In genomic region chr13:44331446-44331845, GRCh38 we compare ENCODE assay signal across 13 cellular contexts. TPM values are rescaled to one million over a fixed set of nuclear protein-coding genes. Genes with fewer than 3 reads are reported as not detected.
A peak's percentile ranks its signal among the peaks of the same experiment; 100 is the strongest.
DNase-seq lines count a peak whose midpoint lies in the region; ATAC-seq and TF ChIP-seq lines count a peak whose summit lies in the region.
"Had no signal": no experiment of that assay in that cellular context is flagged by ENCODE, and none has a peak within 500 bp of the region (broad histone marks: within the 10 kb centered on the region; RNA-seq: fewer than 3 reads in every experiment).

No MANE protein-coding gene starts in this region.

- TF ChIP-seq CTCF in brain microvascular endothelial cell (IDR thresholded peaks at IDR 0.05; ENCODE audit: low read depth, low read length, missing control alignments) (no peak), mesothelial cell of epicardium (IDR thresholded peaks at IDR 0.05; ENCODE audit: unreplicated experiment) (no peak), tibial artery (IDR thresholded peaks at IDR 0.05) (no peak)

- H3K27ac Mint-ChIP-seq in activated naive CD4-positive, alpha-beta T cell treated with anti-CD3 and anti-CD28 coated beads, Interleukin-2, amount 50 U/mL, for 72 hours, result peak overlapping the region in 1 of 2 donors; percentile 44
- peak overlapping the region; percentile 92 for H3K27ac Mint-ChIP-seq in mesothelial cell of epicardium
- H3K27ac Mint-ChIP-seq: endodermal cell, T-cell had no signal

- H3K36me3 ChIP-seq in brain microvascular endothelial cell (replicated peaks) (no peaks in the 10 kb centered on the region), tibial artery (no peaks in the 10 kb centered on the region)

- H3K4me1 Mint-ChIP-seq in mesothelial cell of epicardium, result peaks cover 37% of the 10 kb centered on the region

- peaks cover 2% of the 10 kb centered on the region for H3K27me3 Mint-ChIP-seq in mesothelial cell of epicardium (ENCODE audit: low read depth)

- in situ Hi-C loops in brain microvascular endothelial cell (cut with HindIII; ENCODE audit: low pct_ligation_motif_present, low sequenced_read_pairs), result no loop called here

- intact Hi-C loops in tibial artery (cut with DNase I; ENCODE audit: low total_unique reads) (no loop called here), posterior cingulate gyrus (cut with DNase I) (no loop called here)

- no peaks in the 10 kb centered on the region for H3K36me3 Mint-ChIP-seq in activated naive CD4-positive, alpha-beta T cell treated with anti-CD3 and anti-CD28 coated beads, Interleukin-2, amount 50 U/mL, for 72 hours
- no peaks in the 10 kb centered on the region for H3K36me3 Mint-ChIP-seq in mesothelial cell of epicardium
- H3K36me3 Mint-ChIP-seq: T-cell had no signal

- no peaks in the 10 kb centered on the region for H3K9me3 ChIP-seq in tibial artery

- peak overlapping the region; percentile 8 for H3K4me3 Mint-ChIP-seq in mesothelial cell of epicardium
- H3K4me3 Mint-ChIP-seq: endodermal cell, T-cell had no signal

- H3K27ac ChIP-seq in brain microvascular endothelial cell (peak overlapping the region; percentile 69), tibial artery (peak overlapping the region; percentile 62 to 73)

- H3K27me3 ChIP-seq in brain microvascular endothelial cell (replicated peaks) (no peaks in the 10 kb centered on the region), tibial artery (no peaks in the 10 kb centered on the region)

- DNase-seq in activated naive CD4-positive, alpha-beta T cell treated with anti-CD3 and anti-CD28 coated beads, Interleukin-2, amount 50 U/mL, for 72 hours (ENCODE audit: low spot score in 2 of 2), result no peak
- no peak for DNase-seq in activated naive CD4-positive, alpha-beta T cell treated with anti-CD3 and anti-CD28 coated beads, Interleukin-2, amount 50 U/mL, for 16 hours
- peak; percentile 33 for DNase-seq in brain microvascular endothelial cell
- no peak for DNase-seq in mesothelial cell of epicardium (ENCODE audit: low spot score in 2 of 2, unreplicated experiment in 2 of 2)
- no peak for DNase-seq in tibial artery
- DNase-seq in SKM-1 treated with dmso at 0.1 percent for 144 hours (lab: John Stamatoyannopoulos, UW; ENCODE audit: unreplicated experiment), result no peak
- no peak for DNase-seq in posterior cingulate gyrus
- DNase-seq in stimulated activated CD8-positive, alpha-beta memory T cell treated with anti-CD3 and anti-CD28 coated beads, Interleukin-4, amount 100 ng/mL, for 48 hours, result no peak
- DNase-seq: endodermal cell, H7, NCI-H748 treated with DMSO at 0.1 percent for 48 hours, T-cell had no signal

- peaks cover 0 to 8% of the 10 kb centered on the region in 2 donors for H3K9me3 Mint-ChIP-seq in activated naive CD4-positive, alpha-beta T cell treated with anti-CD3 and anti-CD28 coated beads, Interleukin-2, amount 50 U/mL, for 72 hours
- peaks cover 13% of the 10 kb centered on the region for H3K9me3 Mint-ChIP-seq in mesothelial cell of epicardium
- H3K9me3 Mint-ChIP-seq: T-cell had no signal

- peak; percentile 83 to 97 for ATAC-seq in activated naive CD4-positive, alpha-beta T cell treated with anti-CD3 and anti-CD28 coated beads, Interleukin-2, amount 50 U/mL, for 72 hours
- ATAC-seq: GM12878, T-cell had no signal

- H3K4me3 ChIP-seq in brain microvascular endothelial cell (ENCODE audit: low read depth, low read length) (no peak overlapping the region), tibial artery (no peak overlapping the region)
- H3K4me3 ChIP-seq: GM12878 had no signal

- peaks cover 0 to 23% (median 18%) of the 10 kb centered on the region in 4 donors for H3K4me1 ChIP-seq in tibial artery

RNA-seq across cellular contexts. Expression of gene SERP2, which starts 42.2 kb away (rescaled TPM):
- 1 to 10 TPM in 1 of 2 donors, under 1 TPM in 1; 0.43 to 2.2 TPM for total RNA-seq in activated naive CD4-positive, alpha-beta T cell treated with anti-CD3 and anti-CD28 coated beads, Interleukin-2, amount 50 U/mL, for 72 hours
- total RNA-seq in mesothelial cell of epicardium, result 3.9 to 5.4 TPM (median 4.8 TPM) in 3 replicates
- total RNA-seq: GM12878 had no signal
